9 cellular contexts compared by ENCODE assay signal in the genomic region with DNA sequence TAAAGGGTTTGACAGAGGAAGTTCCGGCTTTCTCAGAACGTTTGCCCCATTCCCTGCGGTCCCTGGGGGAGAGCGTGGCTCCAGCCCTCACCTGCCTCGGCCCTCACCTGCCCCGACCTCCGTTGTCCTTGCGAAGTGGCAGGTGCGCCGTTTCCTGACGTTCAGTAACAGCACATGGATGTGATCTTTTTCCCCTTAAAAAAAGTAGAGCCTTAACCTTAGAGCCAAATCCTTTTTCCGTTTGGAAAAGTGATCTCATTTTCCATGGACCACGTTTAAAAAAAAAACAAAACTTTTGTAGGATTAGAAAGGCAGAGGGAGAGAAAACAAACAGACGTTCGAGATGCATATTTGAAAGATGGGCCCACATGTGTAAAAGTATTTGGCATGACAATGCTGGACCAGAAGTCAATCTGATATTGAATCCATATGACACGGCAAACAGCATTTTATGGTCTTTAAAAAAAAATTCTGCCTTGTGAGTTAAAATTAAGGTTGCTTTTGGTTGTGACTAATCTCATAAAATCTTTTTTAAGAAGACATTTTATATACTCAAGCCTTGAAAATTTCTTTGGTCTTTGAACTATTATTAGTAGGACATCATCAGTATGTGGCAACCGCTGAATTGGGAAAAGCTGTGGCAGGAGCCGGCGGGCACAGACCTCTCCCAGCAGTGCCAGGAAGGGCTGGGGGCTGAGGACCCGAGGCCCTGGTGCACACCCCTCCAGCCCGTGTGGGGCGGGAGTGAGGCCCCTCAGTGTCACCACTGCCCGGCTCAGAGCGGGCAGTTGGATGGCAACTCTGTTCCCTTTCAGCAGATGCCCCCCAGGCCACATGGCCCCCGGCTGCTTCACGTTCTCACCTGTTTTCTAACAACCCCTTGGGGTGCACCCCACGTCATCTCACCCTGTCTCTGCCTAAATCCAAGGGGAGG. TPM values are rescaled to one million over a fixed set of nuclear protein-coding genes. Genes with fewer than 3 reads are reported as not detected.
DNase-seq lines count a peak whose midpoint lies in the region; ATAC-seq, FAIRE-seq and TF ChIP-seq lines count a peak whose summit lies in the region.
"Had no signal": no experiment of that assay in that cellular context is flagged by ENCODE, and none has a peak within 500 bp of the region (broad histone marks: within the 10 kb centered on the region; RNA-seq: fewer than 3 reads in every experiment).

No MANE protein-coding gene starts in this region.

- peak; percentile 21 for ATAC-seq in GM19025 (IDR thresholded peaks at IDR 0.05; ENCODE audit: low read depth, unreplicated experiment)
- peak; percentile 14 for ATAC-seq in HG03571 (IDR thresholded peaks at IDR 0.05; ENCODE audit: unreplicated experiment)
- peak; percentile 22 for ATAC-seq in mucosa of descending colon

- H3K36me3 ChIP-seq in mucosa of descending colon (ENCODE audit: low read depth) (no peaks in the 10 kb centered on the region), kidney (ENCODE audit: control insufficient read depth in 1 of 2, insufficient read depth in 2 of 2, low read length in 2 of 2) (no peaks in the 10 kb centered on the region)

- H3K4me1 ChIP-seq in mucosa of descending colon (ENCODE audit: low read depth) (no peaks in the 10 kb centered on the region), kidney (ENCODE audit: control insufficient read depth in 1 of 2, insufficient read depth in 1 of 2, low read depth in 1 of 2, low read length in 2 of 2) (peaks cover 6 to 8% of the 10 kb centered on the region in 2 donors)

- peak; percentile 60 for DNase-seq in AG08396 (ENCODE audit: low spot score)
- peak; percentile 75 for DNase-seq in amniotic stem cell (lab: John Stamatoyannopoulos, UW)
- peak in 2 of 3 donors; percentile 24 to 40 for DNase-seq in mucosa of descending colon
- no peak for DNase-seq in D721Med (ENCODE audit: insufficient read length, low spot score)
- DNase-seq in cortex of kidney (lab: John Stamatoyannopoulos, UW) = no peak
- DNase-seq in kidney = no peak

- no peak overlapping the region for H3K27ac ChIP-seq in kidney (ENCODE audit: low read depth in 2 of 2, low read length in 2 of 2)
- H3K27ac ChIP-seq: epithelial cell of prostate had no signal

- TF ChIP-seq CTCF in mucosa of descending colon (IDR thresholded peaks at IDR 0.05) (no peak), D721Med (IDR thresholded peaks at IDR 0.05; ENCODE audit: insufficient read depth, missing control alignments) (no peak), kidney (IDR thresholded peaks at IDR 0.05; ENCODE audit: borderline replicate concordance, extremely low read depth, insufficient read depth) (no peak)

- H3K9ac ChIP-seq in kidney (ENCODE audit: low read length in 2 of 2) = peak overlapping the region in 1 of 2 donors; percentile 29

- FAIRE-seq in D721Med (lab: Jason Lieb, UNC) (no peak), kidney (lab: Jason Lieb, UNC) (no peak)

- intact Hi-C loops in mucosa of descending colon (cut with DNase I, micrococcal nuclease) (no loop called here), kidney (cut with DNase I) (no loop called here)

- H3K4me3 ChIP-seq in mucosa of descending colon = no peak overlapping the region
- peak overlapping the region in 1 of 2 donors; percentile 8 for H3K4me3 ChIP-seq in kidney (ENCODE audit: low read length in 2 of 2)

- H3K9me3 ChIP-seq in mucosa of descending colon (no peaks in the 10 kb centered on the region), kidney (ENCODE audit: control insufficient read depth in 1 of 2, low read length in 2 of 2) (no peaks in the 10 kb centered on the region)

RNA-seq across cellular contexts. Expression of a gene that starts 42.4 kb away (rescaled TPM):
- total RNA-seq in mucosa of descending colon (10 to 100 TPM; 67.0 to 89.1 (median 76.8) TPM), kidney (71.5 TPM)
- 40.5 TPM for polyA plus RNA-seq in kidney (ENCODE audit: insufficient read depth, low read depth, low replicate concordance)

Comparison
In these comparisons a context has a peak if more than half of its experiments do, and no peak if none do; other contexts are left out.
1. DNase-seq: peak in AG08396 (single experiment), amniotic stem cell (single experiment) and mucosa of descending colon (2 of 3); none in D721Med (single experiment), cortex of kidney (single experiment) and kidney (single experiment).
2. Peak in every context shown above with its lines, with median percentiles within 50 percentile points of each other: ATAC-seq.